In the genomic region with DNA sequence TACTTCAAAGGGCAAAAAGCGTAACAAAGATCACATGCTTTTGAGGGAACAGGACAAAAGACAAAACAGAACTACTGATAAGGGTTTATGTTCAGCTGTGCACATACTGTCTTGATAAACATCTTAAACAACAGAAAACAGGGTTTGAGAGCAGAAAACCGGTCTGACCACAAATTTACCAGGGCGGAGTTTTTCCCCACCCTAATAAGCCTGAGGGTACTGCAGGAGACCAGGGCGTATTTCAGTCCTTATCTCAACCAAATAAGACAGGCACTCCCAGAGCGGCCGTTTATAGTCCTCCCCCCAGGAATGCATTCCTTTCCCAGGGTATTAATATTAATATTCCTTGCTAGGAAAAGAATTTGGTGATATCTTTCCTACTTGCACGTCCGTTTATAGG, we compare ENCODE assay signal across 14 cellular contexts. TPM values are rescaled to one million over a fixed set of nuclear protein-coding genes. Genes with fewer than 3 reads are reported as not detected.
"Had no signal": no experiment of that assay in that cellular context is flagged by ENCODE, and none has a peak within 500 bp of the region (broad histone marks: within the 10 kb centered on the region; RNA-seq: fewer than 3 reads in every experiment).

No MANE protein-coding gene starts in this region.

RNA-seq across cellular contexts. Expression of gene ZNF648, which starts 16.0 kb away (rescaled TPM):
- total RNA-seq: activated naive CD4-positive, alpha-beta T cell treated with anti-CD3 and anti-CD28 coated beads for 36 hours; activated naive CD8-positive, alpha-beta T cell treated with anti-CD3 and anti-CD28 coated beads for 36 hours; activated naive CD8-positive, alpha-beta T cell treated with anti-CD3 and anti-CD28 coated beads, Interleukin-2, amount 10 ng/mL, durations not matched to agents 7 days and 5 days; activated T-cell treated with anti-CD3 and anti-CD28 coated beads, Interleukin-2, amount 50 U/mL, for 4 hours; activated T-helper 1 cell treated with anti-CD3 and anti-CD28 coated beads, Interleukin-12 subunit alpha, Interleukin-12 subunit beta, Interleukin-2, Interleukin-4 antibody, amounts not matched to agents 30 ng/mL and 10 ng/mL and 1 ng/mL, durations not matched to agents 14 hours and 24 hours and 36 hours; activated T-helper 2 cell treated with anti-CD3 and anti-CD28 coated beads, Interferon-gamma antibody, Interleukin-2, Interleukin-4, amounts not matched to agents 10 μg/mL and 5 μg/mL and 100 μg/mL, durations not matched to agents 14 hours and 24 hours and 36 hours; aorta; ascending aorta; astrocyte; bronchial epithelial cell; cardiac septum; chondrocyte had no signal
- polyA plus RNA-seq: adrenal gland, aorta, cardiac muscle cell had no signal
